1 cellular context compared by ENCODE assay signal in the genomic region with DNA sequence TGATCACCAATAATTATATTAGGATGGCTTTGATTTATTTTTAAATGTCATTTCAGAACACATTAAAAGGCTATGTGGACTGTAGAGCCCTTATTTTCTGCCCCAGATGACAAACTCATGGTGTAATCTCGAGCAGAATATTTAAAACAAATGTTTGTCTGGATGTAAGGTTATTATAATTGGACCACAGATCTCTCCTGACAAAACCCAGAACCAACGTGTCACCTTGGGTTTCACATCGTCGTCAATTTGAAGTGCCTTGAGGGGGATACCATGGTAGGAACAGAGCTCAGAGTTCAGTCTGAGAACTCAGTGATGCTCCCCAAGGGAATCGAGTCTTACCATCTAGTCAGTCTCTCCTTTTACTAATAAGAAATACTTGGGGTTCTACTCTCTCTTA.
TF ChIP-seq lines count a peak whose summit lies in the region.

No MANE protein-coding gene starts in this region.

TF ChIP-seq in IMR-90, 13 proteins besides CTCF, POLR2A, EP300 and RAD21 (continued from another document):
- TF ChIP-seq MAZ (IDR thresholded peaks at IDR 0.05; ENCODE audit: borderline replicate concordance, low read depth, low read length), result no peak
- TF ChIP-seq USF2 (IDR thresholded peaks at IDR 0.05; ENCODE audit: low read depth, low read length), result no peak
- TF ChIP-seq MAFK (IDR thresholded peaks at IDR 0.05; ENCODE audit: low read depth, low read length), result no peak
- no peak for TF ChIP-seq MXI1 (IDR thresholded peaks at IDR 0.05; ENCODE audit: borderline replicate concordance, low read depth, low read length)
TF ChIP-seq in IMR-90: peak in this region for 0.
